In the genomic region with DNA sequence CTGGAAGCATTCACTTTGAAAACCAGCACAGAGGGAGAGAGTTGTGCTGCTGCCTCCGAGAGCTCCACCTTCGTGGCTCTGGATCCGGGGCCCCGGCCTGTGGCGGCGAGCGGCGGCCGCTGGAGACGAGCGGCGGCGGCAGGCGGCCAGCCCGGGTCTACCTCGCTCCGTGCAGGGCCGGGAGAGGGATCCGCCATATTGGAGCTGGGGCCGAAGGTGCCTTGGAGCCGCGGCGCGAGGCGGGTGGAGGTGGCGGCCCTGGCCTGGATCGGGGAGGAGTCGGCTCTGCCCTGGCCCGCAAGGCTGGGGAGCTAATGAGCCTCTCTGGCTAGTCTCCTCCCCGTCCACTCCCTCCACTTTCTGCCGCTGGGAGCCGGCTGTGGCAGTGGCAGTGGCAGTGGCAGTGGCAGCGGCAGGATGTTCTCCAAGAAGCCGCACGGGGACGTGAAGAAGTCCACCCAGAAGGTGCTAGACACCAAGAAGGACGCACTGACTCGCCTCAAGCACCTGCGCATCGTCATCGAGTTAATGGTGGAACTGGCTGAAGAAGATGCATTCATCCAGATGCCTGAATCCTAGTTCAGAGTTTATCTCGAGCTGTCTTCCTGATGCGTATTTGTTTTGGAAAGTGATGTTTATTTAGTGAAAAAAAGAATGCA, we compare ENCODE assay signal across 8 cellular contexts. TPM values are rescaled to one million over a fixed set of nuclear protein-coding genes. Genes with fewer than 3 reads are reported as not detected.
DNase-seq lines count a peak whose midpoint lies in the region; ATAC-seq and TF ChIP-seq lines count a peak whose summit lies in the region.
"Not testable (repeated sequence)": the region's sequence is repeated elsewhere in the genome, so short reads cannot be mapped to it uniquely, and the experiment has no call there.

No MANE protein-coding gene starts in this region.

- not testable (repeated sequence) for H3K27me3 ChIP-seq in right atrium auricular region; trophoblast cell (ENCODE audit: insufficient read depth, low read length); transverse colon

- not testable (repeated sequence) for H2BK5ac ChIP-seq in trophoblast cell (ENCODE audit: low read depth, low read length, poor library complexity)

- not testable (repeated sequence) for H2AFZ ChIP-seq in trophoblast cell (ENCODE audit: insufficient read depth, low read length, poor library complexity)

- not testable (repeated sequence) for H2BK12ac ChIP-seq in trophoblast cell (ENCODE audit: low read length)

- H3K14ac ChIP-seq in trophoblast cell (ENCODE audit: low read length): not testable (repeated sequence)

- not testable (repeated sequence) for H3K4me2 ChIP-seq in trophoblast cell (ENCODE audit: low read length)

- H3K18ac ChIP-seq in trophoblast cell (ENCODE audit: low read length): not testable (repeated sequence)

- H3K79me1 ChIP-seq in trophoblast cell (ENCODE audit: low read length): not testable (repeated sequence)

- not testable (repeated sequence) for H3K4ac ChIP-seq in trophoblast cell (ENCODE audit: low read depth, low read length)

- WGBS in trophoblast cell (ENCODE audit: extremely low coverage, insufficient coverage, insufficient read length): no CpG with 5 or more reads among the region's 43 CpGs
- WGBS in transverse colon (ENCODE audit: low coverage in 1 of 2), 2 donors: 97 to 98% methylated on average over 5 to 43 of the region's 43 CpGs

- H3K36me3 ChIP-seq in right atrium auricular region; trophoblast cell (ENCODE audit: control insufficient read depth in 1 of 2, insufficient read depth in 2 of 2, low read length in 2 of 2); transverse colon: not testable (repeated sequence)

- H4K91ac ChIP-seq in trophoblast cell (ENCODE audit: low read depth, low read length): not testable (repeated sequence)

- H3K4me3 ChIP-seq in GM12875 (ENCODE audit: low read depth, low read length) (peak overlapping the region; percentile 37), astrocyte of the spinal cord (ENCODE audit: low read depth, low read length) (peak overlapping the region; percentile 26), right atrium auricular region (peak overlapping the region; percentile 47 to 54), trophoblast cell (ENCODE audit: low read depth, low read length) (peak overlapping the region; percentile 61), transverse colon (peak overlapping the region; percentile 28 to 48 (median 37))
- H3K4me3 ChIP-seq in NB4 (ENCODE audit: low read depth, low read length): not testable (repeated sequence)

- TF ChIP-seq POLR2A in NB4 (IDR thresholded peaks at IDR 0.05; ENCODE audit: extremely low read depth, insufficient read length); transverse colon (IDR thresholded peaks at IDR 0.05): not testable (repeated sequence)

- H4K12ac ChIP-seq in trophoblast cell (ENCODE audit: low read depth, low read length): not testable (repeated sequence)

- not testable (repeated sequence) for H3K79me2 ChIP-seq in trophoblast cell (ENCODE audit: control insufficient read depth, insufficient read depth, low read length, poor library complexity)

- H3K9me3 ChIP-seq in right atrium auricular region; trophoblast cell (ENCODE audit: insufficient read depth, low read depth, low read length); transverse colon: not testable (repeated sequence)

- not testable (repeated sequence) for H2BK120ac ChIP-seq in trophoblast cell (ENCODE audit: insufficient read depth, low read length, poor library complexity)

- peak; percentile 47 for DNase-seq in NB4 (ENCODE audit: low read depth)
- peak; percentile 11 to 14 for DNase-seq in activated CD4-positive, alpha-beta T cell treated with anti-CD3 and anti-CD28 coated beads for 4 hours
- DNase-seq in astrocyte of the spinal cord (ENCODE audit: low read depth, low spot score); right atrium auricular region (ENCODE audit: low spot score); trophoblast cell; transverse colon: not testable (repeated sequence)

- not testable (repeated sequence) for TF ChIP-seq EP300 in transverse colon (IDR thresholded peaks at IDR 0.05; ENCODE audit: low read depth)

- H3K23ac ChIP-seq in trophoblast cell (ENCODE audit: low read length): not testable (repeated sequence)

- not testable (repeated sequence) for H3K4me1 ChIP-seq in right atrium auricular region; trophoblast cell (ENCODE audit: control insufficient read depth in 1 of 2, insufficient read depth in 2 of 2, low read length in 2 of 2); transverse colon

- in situ Hi-C loops in astrocyte of the spinal cord (cut with HindIII; ENCODE audit: low sequenced_read_pairs); transverse colon (cut with MboI; ENCODE audit: low pct_ligation_motif_present in 1 of 4, low pct_unique_long_range_greater_than_20kb in 1 of 4, low sequenced_read_pairs in 3 of 4): not testable (repeated sequence)

- peak; percentile 33 for ATAC-seq in HG02610 (IDR thresholded peaks at IDR 0.05; ENCODE audit: unreplicated experiment)

- H3K27ac ChIP-seq in right atrium auricular region: peak overlapping the region in 1 of 2 donors; percentile 71
- peak overlapping the region; percentile 79 for H3K27ac ChIP-seq in trophoblast cell (ENCODE audit: low read depth, low read length)
- H3K27ac ChIP-seq in transverse colon: peak overlapping the region; percentile 70 to 85 (median 83)

- H3K9ac ChIP-seq in trophoblast cell (ENCODE audit: low read length): not testable (repeated sequence)

- TF ChIP-seq CTCF in GM12875 (IDR thresholded peaks at IDR 0.05; ENCODE audit: borderline replicate concordance, insufficient read depth, low read depth, low read length); NB4 (IDR thresholded peaks at IDR 0.05; ENCODE audit: low read depth, low read length); astrocyte of the spinal cord (IDR thresholded peaks at IDR 0.05; ENCODE audit: low read depth, low read length); right atrium auricular region (IDR thresholded peaks at IDR 0.05); transverse colon (IDR thresholded peaks at IDR 0.05): not testable (repeated sequence)

- not testable (repeated sequence) for H4K8ac ChIP-seq in trophoblast cell (ENCODE audit: low read depth, low read length)

- not testable (repeated sequence) for H2AK5ac ChIP-seq in trophoblast cell (ENCODE audit: low read length)

- intact Hi-C loops in transverse colon (cut with DNase I; ENCODE audit: low total_unique reads): not testable (repeated sequence)

RNA-seq across cellular contexts. Expression of a gene that starts 38.1 kb away (rescaled TPM):
- total RNA-seq in right atrium auricular region (1 to 10 TPM; 4.9 to 6.9 TPM), transverse colon (10 to 100 TPM in 3 of 4 donors, 1 to 10 TPM in 1; 6.7 to 15.1 (median 14.5) TPM)
- 8.8 and 10.6 TPM in 2 replicates for polyA plus RNA-seq in trophoblast cell (2013)
